ENCODE assay signal across 2 cellular contexts in genomic region chr1:1021010-1021845, GRCh38.
TF ChIP-seq lines count a peak whose summit lies in the region.

No MANE protein-coding gene starts in this region.

TF ChIP-seq in A549, 52 proteins besides CTCF, POLR2A, EP300 and RAD21:
- TF ChIP-seq, protein P1, sequence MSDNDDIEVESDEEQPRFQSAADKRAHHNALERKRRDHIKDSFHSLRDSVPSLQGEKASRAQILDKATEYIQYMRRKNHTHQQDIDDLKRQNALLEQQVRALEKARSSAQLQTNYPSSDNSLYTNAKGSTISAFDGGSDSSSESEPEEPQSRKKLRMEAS (IDR thresholded peaks at IDR 0.05): 0 out of 2 replicates have a peak, but pooled peaks have one; percentile 36
- TF ChIP-seq, protein P2, sequence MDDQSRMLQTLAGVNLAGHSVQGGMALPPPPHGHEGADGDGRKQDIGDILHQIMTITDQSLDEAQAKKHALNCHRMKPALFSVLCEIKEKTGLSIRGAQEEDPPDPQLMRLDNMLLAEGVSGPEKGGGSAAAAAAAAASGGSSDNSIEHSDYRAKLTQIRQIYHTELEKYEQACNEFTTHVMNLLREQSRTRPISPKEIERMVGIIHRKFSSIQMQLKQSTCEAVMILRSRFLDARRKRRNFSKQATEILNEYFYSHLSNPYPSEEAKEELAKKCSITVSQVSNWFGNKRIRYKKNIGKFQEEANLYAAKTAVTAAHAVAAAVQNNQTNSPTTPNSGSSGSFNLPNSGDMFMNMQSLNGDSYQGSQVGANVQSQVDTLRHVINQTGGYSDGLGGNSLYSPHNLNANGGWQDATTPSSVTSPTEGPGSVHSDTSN (IDR thresholded peaks at IDR 0.05): 0 out of 2 replicates have a peak, but pooled peaks have one; percentile 29
- TF ChIP-seq JUN (IDR thresholded peaks at IDR 0.05) (peak; percentile 37 to 57; a peak in 2 of 5 replicates), MYC (IDR thresholded peaks at IDR 0.05; ENCODE audit: borderline replicate concordance, low read length) (no peak; the same call in 1 of the 2 replicates)

TF ChIP-seq in SK-N-SH, 30 proteins besides CTCF, POLR2A, EP300 and RAD21:
- TF ChIP-seq RCOR1 (IDR thresholded peaks at IDR 0.05; ENCODE audit: low read length): no peak
- TF ChIP-seq, protein P3, sequence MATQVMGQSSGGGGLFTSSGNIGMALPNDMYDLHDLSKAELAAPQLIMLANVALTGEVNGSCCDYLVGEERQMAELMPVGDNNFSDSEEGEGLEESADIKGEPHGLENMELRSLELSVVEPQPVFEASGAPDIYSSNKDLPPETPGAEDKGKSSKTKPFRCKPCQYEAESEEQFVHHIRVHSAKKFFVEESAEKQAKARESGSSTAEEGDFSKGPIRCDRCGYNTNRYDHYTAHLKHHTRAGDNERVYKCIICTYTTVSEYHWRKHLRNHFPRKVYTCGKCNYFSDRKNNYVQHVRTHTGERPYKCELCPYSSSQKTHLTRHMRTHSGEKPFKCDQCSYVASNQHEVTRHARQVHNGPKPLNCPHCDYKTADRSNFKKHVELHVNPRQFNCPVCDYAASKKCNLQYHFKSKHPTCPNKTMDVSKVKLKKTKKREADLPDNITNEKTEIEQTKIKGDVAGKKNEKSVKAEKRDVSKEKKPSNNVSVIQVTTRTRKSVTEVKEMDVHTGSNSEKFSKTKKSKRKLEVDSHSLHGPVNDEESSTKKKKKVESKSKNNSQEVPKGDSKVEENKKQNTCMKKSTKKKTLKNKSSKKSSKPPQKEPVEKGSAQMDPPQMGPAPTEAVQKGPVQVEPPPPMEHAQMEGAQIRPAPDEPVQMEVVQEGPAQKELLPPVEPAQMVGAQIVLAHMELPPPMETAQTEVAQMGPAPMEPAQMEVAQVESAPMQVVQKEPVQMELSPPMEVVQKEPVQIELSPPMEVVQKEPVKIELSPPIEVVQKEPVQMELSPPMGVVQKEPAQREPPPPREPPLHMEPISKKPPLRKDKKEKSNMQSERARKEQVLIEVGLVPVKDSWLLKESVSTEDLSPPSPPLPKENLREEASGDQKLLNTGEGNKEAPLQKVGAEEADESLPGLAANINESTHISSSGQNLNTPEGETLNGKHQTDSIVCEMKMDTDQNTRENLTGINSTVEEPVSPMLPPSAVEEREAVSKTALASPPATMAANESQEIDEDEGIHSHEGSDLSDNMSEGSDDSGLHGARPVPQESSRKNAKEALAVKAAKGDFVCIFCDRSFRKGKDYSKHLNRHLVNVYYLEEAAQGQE (IDR thresholded peaks at IDR 0.05; ENCODE audit: low read depth, low read length): no peak
- TF ChIP-seq TCF12 (IDR thresholded peaks at IDR 0.05): no peak
TF ChIP-seq in SK-N-SH: peak in this region for 0.
